1 cellular context compared by ENCODE assay signal in the genomic region with DNA sequence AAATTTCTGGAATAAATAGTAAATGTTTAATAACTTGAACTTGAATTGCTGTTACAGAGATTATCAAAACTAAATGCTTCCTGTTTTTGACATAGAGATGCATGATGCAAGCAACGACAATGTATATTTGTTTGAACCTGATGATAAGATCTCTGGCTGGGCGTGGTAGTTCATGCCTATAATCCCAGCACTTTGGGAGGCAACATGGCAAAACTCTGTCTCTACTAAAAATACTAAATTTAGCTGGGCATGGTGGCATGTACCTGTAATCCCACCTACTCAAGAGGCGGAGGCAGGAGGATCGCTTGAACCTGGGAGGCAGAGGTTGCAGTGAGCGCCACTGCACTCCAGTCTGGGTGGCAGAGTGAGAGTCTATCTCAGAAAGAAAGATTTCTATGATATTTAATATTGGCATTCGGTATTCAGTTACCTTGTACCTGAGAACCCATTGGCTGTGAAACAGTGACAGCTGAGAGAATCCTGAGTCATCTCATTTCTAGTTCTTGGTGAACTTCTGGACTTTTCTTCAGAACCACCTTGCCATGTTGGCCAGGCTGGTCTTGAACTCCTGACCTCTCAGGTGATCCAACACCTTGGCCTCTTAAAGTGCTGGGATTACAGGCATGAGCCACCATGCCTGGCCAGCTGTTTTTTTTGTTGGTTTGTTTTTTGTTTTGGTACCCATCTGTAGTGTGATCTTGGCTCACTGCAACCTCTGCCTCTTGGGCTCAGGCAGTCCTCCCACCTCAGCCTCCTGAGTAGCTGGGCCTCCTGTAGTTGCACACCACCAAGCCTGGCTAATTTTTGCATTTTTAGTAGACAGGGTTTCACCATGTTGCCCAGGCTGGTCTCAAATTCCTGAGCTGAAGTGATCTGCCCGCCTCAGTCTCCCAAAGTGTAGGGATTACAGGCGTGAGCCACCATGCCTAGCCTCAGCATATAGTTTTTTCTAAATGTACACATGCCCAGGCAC.
TF ChIP-seq lines count a peak whose summit lies in the region.

No MANE protein-coding gene starts in this region.

TF ChIP-seq in H1, 55 proteins besides CTCF, POLR2A, EP300 and RAD21:
- TF ChIP-seq ZNF274 (IDR thresholded peaks at IDR 0.05; ENCODE audit: borderline replicate concordance, extremely low read depth, low read length) (no peak), POLR2AphosphoS5 (IDR thresholded peaks at IDR 0.05; ENCODE audit: low read depth, low read length) (peak; percentile 57), TEAD4 (IDR thresholded peaks at IDR 0.05; ENCODE audit: low read depth, low read length) (no peak), HDAC6 (IDR thresholded peaks at IDR 0.05; ENCODE audit: low read depth, low read length) (no peak), CBX5 (IDR thresholded peaks at IDR 0.05; ENCODE audit: low read depth, low read length) (no peak), SIX5 (IDR thresholded peaks at IDR 0.05; ENCODE audit: low read depth, low read length) (no peak), CREB1 (IDR thresholded peaks at IDR 0.05) (no peak)
TF ChIP-seq in H1: peak in this region for 1.
